12 cellular contexts compared by ENCODE assay signal in genomic region chr5:174755103-174755502, GRCh38. TPM values are rescaled to one million over a fixed set of nuclear protein-coding genes. Genes with fewer than 3 reads are reported as not detected.
A peak's percentile ranks its signal among the peaks of the same experiment; 100 is the strongest.
DNase-seq lines count a peak whose midpoint lies in the region; ATAC-seq and TF ChIP-seq lines count a peak whose summit lies in the region.
"Had no signal": no experiment of that assay in that cellular context is flagged by ENCODE, and none has a peak within 500 bp of the region (broad histone marks: within the 10 kb centered on the region; RNA-seq: fewer than 3 reads in every experiment).

No MANE protein-coding gene starts in this region.

- no peak overlapping the region for H3K27ac ChIP-seq in HEK293 (ENCODE audit: extremely low read depth, low read depth, low read length)
- no peak overlapping the region for H3K27ac ChIP-seq in lower lobe of right lung

- H3K4me3 ChIP-seq in AG09309 (ENCODE audit: control insufficient read depth, low read depth, low read length) (no peak overlapping the region), HEK293 (ENCODE audit: low read depth, low read length) (no peak overlapping the region), adipocyte (ENCODE audit: low read length) (no peak overlapping the region), lower lobe of right lung (no peak overlapping the region)

- no peaks in the 10 kb centered on the region for H3K36me3 ChIP-seq in HEK293 (ENCODE audit: control insufficient read depth in 2 of 2, insufficient read depth in 1 of 2, low read length in 2 of 2)
- H3K36me3 ChIP-seq in adipocyte (ENCODE audit: control insufficient read depth, insufficient read depth, low read length, severe bottlenecking), result no peaks in the 10 kb centered on the region
- no peaks in the 10 kb centered on the region for H3K36me3 ChIP-seq in lower lobe of right lung

- H3K4me1 ChIP-seq in HEK293 (ENCODE audit: control insufficient read depth, insufficient read depth, low read length) (no peaks in the 10 kb centered on the region), adipocyte (ENCODE audit: control insufficient read depth, insufficient read depth, low read length) (no peaks in the 10 kb centered on the region), lower lobe of right lung (peaks cover 3% of the 10 kb centered on the region)

- no peak for ATAC-seq in lower lobe of right lung
- no peak for ATAC-seq in GM19467 (IDR thresholded peaks at IDR 0.05; ENCODE audit: unreplicated experiment)
- no peak for ATAC-seq in GM21367 (IDR thresholded peaks at IDR 0.05; ENCODE audit: unreplicated experiment)
- no peak for ATAC-seq in GM18909 (IDR thresholded peaks at IDR 0.05; ENCODE audit: poor library complexity, unreplicated experiment)
- ATAC-seq: stimulated activated effector memory CD8-positive, alpha-beta T cell treated with anti-CD3 and anti-CD28 coated beads, Interleukin-12 subunit alpha, Interleukin-12 subunit beta, amount 100 ng/mL, for 72 hours had no signal

- TF ChIP-seq CTCF in AG09309 (IDR thresholded peaks at IDR 0.05; ENCODE audit: control insufficient read depth, insufficient read depth, low read depth, low read length, missing control alignments), result peak; percentile 66
- TF ChIP-seq CTCF in HEK293 (tag by site-specific recombination; IDR thresholded peaks at IDR 0.05), result peak; percentile 38; the same call in 1 of the 2 replicates
- TF ChIP-seq CTCF in lower lobe of right lung (IDR thresholded peaks at IDR 0.05), result peak; percentile 10

- intact Hi-C loops in lower lobe of right lung (cut with DNase I), result no loop called here

- H3K9ac ChIP-seq in adipocyte (ENCODE audit: low read length), result no peak overlapping the region

- CTCF ChIA-PET in HEK293 (lab: Yijun Ruan, JAX), result interaction anchor here (0.7 to 1.0 kb wide), 5 partner anchors 9 to 445 kb away, joined by 3 to 4 read pairs (median 4); no protein-coding TSS in a partner anchor

- DNase-seq in AG09309 (ENCODE audit: low read depth) (no peak), adipocyte (ENCODE audit: low read depth) (peak; percentile 45), lower lobe of right lung (no peak), NCI-H2196 treated with DMSO at 0.1 percent for 48 hours (lab: John Stamatoyannopoulos, UW; ENCODE audit: unreplicated experiment) (no peak)
- DNase-seq: activated CD4-positive, alpha-beta memory T cell treated with anti-CD3 and anti-CD28 coated beads for 36 hours; activated naive CD4-positive, alpha-beta T cell treated with anti-CD3 and anti-CD28 coated beads for 36 hours; Calu3 had no signal

- H3K27me3 ChIP-seq in adipocyte (replicated peaks; ENCODE audit: control insufficient read depth, insufficient read depth, low read length) (peaks cover 19% of the 10 kb centered on the region), lower lobe of right lung (ENCODE audit: low read depth) (peaks cover 35% of the 10 kb centered on the region)

- POLR2A ChIA-PET in HEK293 (lab: Yijun Ruan, JAX), result no interaction called here

- no peaks in the 10 kb centered on the region for H3K9me3 ChIP-seq in HEK293 (ENCODE audit: control insufficient read depth, insufficient read depth, low read depth, low read length)
- H3K9me3 ChIP-seq in adipocyte (ENCODE audit: control insufficient read depth, low read length), result no peaks in the 10 kb centered on the region
- no peaks in the 10 kb centered on the region for H3K9me3 ChIP-seq in lower lobe of right lung

TF ChIP-seq in HEK293, 187 proteins besides CTCF, POLR2A, EP300 and RAD21:
- TF ChIP-seq ZNF555 (tag by site-specific recombination; conservative IDR thresholded peaks at IDR 0.05) (no peak), TRIM28 (IDR thresholded peaks at IDR 0.05; ENCODE audit: borderline replicate concordance, low read length) (no peak), ZNF221 (tag by site-specific recombination; IDR thresholded peaks at IDR 0.05; ENCODE audit: borderline replicate concordance) (no peak), ZNF280C (tag by site-specific recombination; IDR thresholded peaks at IDR 0.05) (no peak), ZNF654 (tag by site-specific recombination; IDR thresholded peaks at IDR 0.05; ENCODE audit: low read depth) (0 out of 2 replicates have a peak, but pooled peaks have one; percentile 17), ZNF274 (IDR thresholded peaks at IDR 0.05; ENCODE audit: low read length) (no peak), ZNF274 (tag by site-specific recombination; IDR thresholded peaks at IDR 0.05; ENCODE audit: borderline replicate concordance) (no peak), YY2 (tag by site-specific recombination; IDR thresholded peaks at IDR 0.05) (no peak), PATZ1 (tag by site-specific recombination; IDR thresholded peaks at IDR 0.05) (no peak), ZEB2 (tag by site-specific recombination; IDR thresholded peaks at IDR 0.05) (no peak), GFI1B (tag by site-specific recombination; IDR thresholded peaks at IDR 0.05) (no peak), ZNF701 (tag by site-specific recombination; IDR thresholded peaks at IDR 0.05) (no peak), TSHZ1 (tag by site-specific recombination; IDR thresholded peaks at IDR 0.05; ENCODE audit: borderline replicate concordance) (no peak), ZNF837 (tag by site-specific recombination; IDR thresholded peaks at IDR 0.05) (no peak), GLI2 (tag by site-specific recombination; IDR thresholded peaks at IDR 0.05; ENCODE audit: borderline replicate concordance, low read depth) (no peak), SCRT2 (tag by site-specific recombination; IDR thresholded peaks at IDR 0.05) (peak; percentile 93), FEZF1 (tag by site-specific recombination; IDR thresholded peaks at IDR 0.05) (peak; percentile 15; the same call in 1 of the 2 replicates)
TF ChIP-seq in HEK293: peak in this region for 3.

RNA-seq across cellular contexts. Expression of gene MSX2, which starts 30.7 kb away (rescaled TPM):
- 0.27 TPM for total RNA-seq in lower lobe of right lung
- total RNA-seq: activated CD4-positive, alpha-beta memory T cell treated with anti-CD3 and anti-CD28 coated beads for 36 hours; activated naive CD4-positive, alpha-beta T cell treated with anti-CD3 and anti-CD28 coated beads for 36 hours had no signal

Comparison
In these comparisons a context has a peak if more than half of its experiments do, and no peak if none do; other contexts are left out.
1. CTCF ChIP-seq: peak in every context shown above with its lines; median percentile 66 in AG09309; 38 in HEK293; 10 in lower lobe of right lung.